ENCODE assay signal across 11 cellular contexts in genomic region chr7:48355346-48355745, GRCh38.
"Had no signal": no experiment of that assay in that cellular context is flagged by ENCODE, and none has a peak within 500 bp of the region (broad histone marks: within the 10 kb centered on the region; RNA-seq: fewer than 3 reads in every experiment).

No MANE protein-coding gene starts in this region.

- H3K9me3 Mint-ChIP-seq: HFFc6 had no signal

- H3K9me3 ChIP-seq: HAP-1 had no signal

- H3K36me3 ChIP-seq: HAP-1 had no signal

- H3K4me3 Mint-ChIP-seq: GM23338, H9, HFFc6 had no signal

- H3K27ac ChIP-seq: GM23248 had no signal

- H3K4me3 ChIP-seq: GM23248, GM23338, HAP-1 had no signal

- H3K4me1 Mint-ChIP-seq: GM23338, H9 had no signal

- DNase-seq: GM23248, GOT3, H7, H9, HCEC 1CT, HFFc6 had no signal

- H3K9ac ChIP-seq: GM23248 had no signal

- H3K4me1 ChIP-seq: HAP-1 had no signal

- H3K27ac Mint-ChIP-seq: GM23338, HFFc6 had no signal

- ATAC-seq: GM23338, HCT116 had no signal

- H2AFZ ChIP-seq: GM23248, GM23338 had no signal

- H3K4me2 ChIP-seq: GM23338 had no signal

- FAIRE-seq: H1, H54 had no signal
